14 cellular contexts compared by ENCODE assay signal in genomic region chr14:33899723-33900341, GRCh38.
"Had no signal": no experiment of that assay in that cellular context is flagged by ENCODE, and none has a peak within 500 bp of the region (broad histone marks: within the 10 kb centered on the region; RNA-seq: fewer than 3 reads in every experiment).

No MANE protein-coding gene starts in this region.

- H3K4me1 ChIP-seq: colonic mucosa, foreskin keratinocyte had no signal

- H3K9me3 ChIP-seq: colonic mucosa, sigmoid colon had no signal

- DNase-seq: colonic mucosa; dermis blood vessel endothelial cell; erythroblast; foreskin keratinocyte; kidney; left cardiac atrium; mammary epithelial cell; natural killer cell; posterior cingulate gyrus; sigmoid colon; stimulated activated CD4-positive, alpha-beta T cell treated with anti-CD3 and anti-CD28 coated beads, Interleukin-12 subunit alpha, Interleukin-12 subunit beta, amount 100 ng/mL, for 4 hours; stimulated activated naive CD4-positive, alpha-beta T cell treated with Interleukin-2 at 50 U/mL for 16 hours; trophoblast cell had no signal

- H3K4me3 ChIP-seq: colonic mucosa, sigmoid colon, skin epidermis had no signal

- H3K36me3 ChIP-seq: colonic mucosa, sigmoid colon had no signal

- ATAC-seq: foreskin keratinocyte, left cardiac atrium, natural killer cell had no signal
